Comparison of ENCODE assay signal across 8 cellular contexts in genomic region chr6:143449731-143450452, GRCh38. TPM values are rescaled to one million over a fixed set of nuclear protein-coding genes. Genes with fewer than 3 reads are reported as not detected.
DNase-seq lines count a peak whose midpoint lies in the region; ATAC-seq and TF ChIP-seq lines count a peak whose summit lies in the region.

No MANE protein-coding gene starts in this region.

- H3K9me3 Mint-ChIP-seq in brain = no peaks in the 10 kb centered on the region

- H3K27me3 Mint-ChIP-seq in brain = peaks cover 13% of the 10 kb centered on the region

- H3K36me3 ChIP-seq in SK-N-MC (ENCODE audit: insufficient read depth, low read length) = no peaks in the 10 kb centered on the region; the same call in 1 of the 2 replicates

- DNase-seq in AG10803 (ENCODE audit: low read depth) = peak; percentile 16
- DNase-seq in SK-N-MC (ENCODE audit: low read depth, low spot score) = peak; percentile 8
- peak; percentile 38 for DNase-seq in inferior parietal cortex (ENCODE audit: extremely low spot score)
- peak; percentile 23 to 28 for DNase-seq in stimulated activated CD4-positive, alpha-beta T cell treated with anti-CD3 and anti-CD28 coated beads, Interleukin-2, amount 100 ng/mL, for 48 hours

- H3K9ac ChIP-seq in SK-N-MC (ENCODE audit: insufficient read length) = peak overlapping the region; percentile 95

- no peak overlapping the region for H3K27ac ChIP-seq in SK-N-MC

- H3K4me1 Mint-ChIP-seq in brain = peaks cover 46% of the 10 kb centered on the region

- peak overlapping the region; percentile 91 to 100 (median 99) for H3K4me3 Mint-ChIP-seq in brain

- ATAC-seq in GM18505 (IDR thresholded peaks at IDR 0.05; ENCODE audit: unreplicated experiment) = peak; percentile 7
- peak; percentile 1 for ATAC-seq in HG03159 (IDR thresholded peaks at IDR 0.05; ENCODE audit: unreplicated experiment)
- no peak for ATAC-seq in HG03571 (IDR thresholded peaks at IDR 0.05; ENCODE audit: unreplicated experiment)

- H3K4me3 ChIP-seq in AG10803 (ENCODE audit: low read length) = peak overlapping the region; percentile 98
- H3K4me3 ChIP-seq in SK-N-MC = peak overlapping the region; percentile 83

- TF ChIP-seq CTCF in AG10803 (conservative IDR thresholded peaks at IDR 0.05; ENCODE audit: low read length) (no peak), brain (conservative IDR thresholded peaks at IDR 0.05) (no peak)

- H3K9me3 ChIP-seq in SK-N-MC (ENCODE audit: low read depth, low read length) = no peaks in the 10 kb centered on the region

- peak overlapping the region; percentile 91 to 99 (median 98) for H3K27ac Mint-ChIP-seq in brain

- TF ChIP-seq POLR2A in GM18505 (IDR thresholded peaks at IDR 0.05; ENCODE audit: borderline replicate concordance, extremely low read depth, insufficient read depth, insufficient read length) = no peak

- H3K36me3 Mint-ChIP-seq in brain = no peaks in the 10 kb centered on the region

RNA-seq across cellular contexts. Expression of gene ADAT2, which starts 0.6 kb away (rescaled TPM):
- polyA plus RNA-seq in brain (ENCODE audit: insufficient read depth, low read depth, low replicate concordance) = 1.1 TPM

RNA-seq across cellular contexts. Expression of gene PEX3, which starts 0.7 kb away (rescaled TPM):
- polyA plus RNA-seq in brain (ENCODE audit: insufficient read depth, low read depth, low replicate concordance) = 10.9 TPM
